In the genomic region with DNA sequence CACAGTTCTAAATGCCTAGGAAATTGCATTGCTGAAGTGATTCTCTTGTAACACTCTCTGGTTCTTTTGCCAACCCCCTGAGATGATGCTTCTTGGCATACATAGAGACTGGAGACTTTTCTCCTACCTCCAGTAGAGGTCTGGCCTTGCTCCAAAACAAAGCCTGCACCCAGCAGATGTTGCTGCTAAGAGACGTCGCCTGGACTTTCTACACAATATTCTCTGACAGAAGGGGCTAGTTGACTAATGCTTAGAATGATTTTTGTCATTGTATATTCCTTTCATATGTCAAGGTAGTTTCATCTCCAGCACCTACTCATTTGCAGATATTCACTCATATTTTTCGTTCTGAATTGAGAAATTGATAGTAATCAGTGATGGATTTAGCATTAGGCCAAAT, we compare ENCODE assay signal across 14 cellular contexts. TPM values are rescaled to one million over a fixed set of nuclear protein-coding genes. Genes with fewer than 3 reads are reported as not detected.
A peak's percentile ranks its signal among the peaks of the same experiment; 100 is the strongest.
DNase-seq lines count a peak whose midpoint lies in the region; ATAC-seq, FAIRE-seq and TF ChIP-seq lines count a peak whose summit lies in the region.
"Had no signal": no experiment of that assay in that cellular context is flagged by ENCODE, and none has a peak within 500 bp of the region (broad histone marks: within the 10 kb centered on the region; RNA-seq: fewer than 3 reads in every experiment).

No MANE protein-coding gene starts in this region.

- DNase-seq in CD14-positive monocyte (ENCODE audit: low spot score) (no peak), NCI-H2171 (lab: John Stamatoyannopoulos, UW) (peak; percentile 51), brain pericyte (ENCODE audit: low read depth, low spot score) (peak; percentile 51), H4 (ENCODE audit: low spot score) (no peak), frontal cortex (ENCODE audit: low spot score in 2 of 2) (no peak)
- no peak for DNase-seq in activated CD8-positive, alpha-beta memory T cell treated with anti-CD3 and anti-CD28 coated beads for 24 hours
- DNase-seq: activated CD4-positive, alpha-beta T cell treated with anti-CD3 and anti-CD28 coated beads for 4 hours; foreskin fibroblast; NCI-H1048; OCI-M1 had no signal

- H3K27ac Mint-ChIP-seq in CD14-positive monocyte, result peak overlapping the region in 4 of 7 donors; percentile 54 to 99 (median 96)
- H3K27ac Mint-ChIP-seq: stimulated activated naive CD8-positive, alpha-beta T cell treated with anti-CD3 and anti-CD28 coated beads, Interleukin-15, Interleukin-2, amounts not matched to agents 100 ng/mL and 50 ng/mL, for 24 hours had no signal

- H3K4me3 Mint-ChIP-seq in CD14-positive monocyte, result no peak overlapping the region
- H3K4me3 Mint-ChIP-seq: stimulated activated naive CD8-positive, alpha-beta T cell treated with anti-CD3 and anti-CD28 coated beads, Interleukin-15, Interleukin-2, amounts not matched to agents 100 ng/mL and 50 ng/mL, for 24 hours; T-helper 1 cell treated with Interleukin-12 subunit alpha and Interleukin-12 subunit beta and Interleukin-4 antibody, amounts not matched to agents 30 μg/mL and 1 μg/mL, for 36 hours had no signal

- ATAC-seq in GM21529 (IDR thresholded peaks at IDR 0.05; ENCODE audit: unreplicated experiment) (peak; percentile 52), GM21528 (IDR thresholded peaks at IDR 0.05; ENCODE audit: low FRiP score, unreplicated experiment) (no peak)

- no peaks in the 10 kb centered on the region for H3K27me3 Mint-ChIP-seq in CD14-positive monocyte (ENCODE audit: low read depth in 3 of 3)
- H3K27me3 Mint-ChIP-seq: stimulated activated naive CD8-positive, alpha-beta T cell treated with anti-CD3 and anti-CD28 coated beads, Interleukin-15, Interleukin-2, amounts not matched to agents 100 ng/mL and 50 ng/mL, for 24 hours had no signal

- H3K9me3 Mint-ChIP-seq in CD14-positive monocyte, result peaks cover 0 to 7% (median 0%) of the 10 kb centered on the region in 7 donors
- H3K9me3 Mint-ChIP-seq: stimulated activated naive CD8-positive, alpha-beta T cell treated with anti-CD3 and anti-CD28 coated beads, Interleukin-15, Interleukin-2, amounts not matched to agents 100 ng/mL and 50 ng/mL, for 24 hours; T-helper 1 cell treated with Interleukin-12 subunit alpha and Interleukin-12 subunit beta and Interleukin-4 antibody, amounts not matched to agents 30 μg/mL and 1 μg/mL, for 36 hours had no signal

- peaks cover 0 to 1% of the 10 kb centered on the region in 2 donors for H3K36me3 Mint-ChIP-seq in CD14-positive monocyte

- no peak for TF ChIP-seq CTCF in CD14-positive monocyte (IDR thresholded peaks at IDR 0.05)

- peaks cover 43% of the 10 kb centered on the region for H3K4me1 Mint-ChIP-seq in CD14-positive monocyte

- intact Hi-C loops in CD14-positive monocyte (cut with micrococcal nuclease), result no loop called here

- no peak for FAIRE-seq in frontal cortex (lab: Jason Lieb, UNC)

RNA-seq across cellular contexts. Expression of a gene that starts 24.6 kb away (rescaled TPM):
- 1 to 10 TPM; 1.1 to 3.4 TPM for polyA plus RNA-seq in CD14-positive monocyte
- total RNA-seq in H4 (2014; rRNA removed; shearing (Covaris generic)), result 2.7 and 4.0 TPM in 2 replicates
- total RNA-seq in frontal cortex, result 33.0 TPM

RNA-seq across cellular contexts. Expression of a gene that starts 25.0 kb away (rescaled TPM):
- 1 to 10 TPM; 4.2 to 6.8 TPM for polyA plus RNA-seq in CD14-positive monocyte
- 34.1 and 44.4 TPM in 2 replicates for total RNA-seq in H4 (2014; rRNA removed; shearing (Covaris generic))
- 115 TPM for total RNA-seq in frontal cortex

Comparison
In these comparisons a context has a peak if more than half of its experiments do, and no peak if none do; other contexts are left out.
1. DNase-seq: peak in NCI-H2171 (single experiment) and brain pericyte (single experiment); none in CD14-positive monocyte (single experiment), activated CD8-positive, alpha-beta memory T cell treated with anti-CD3 and anti-CD28 coated beads for 24 hours (single experiment), H4 (single experiment) and frontal cortex (0 of 2).